Comparison of ENCODE assay signal across 3 cellular contexts in genomic region chr11:87263439-87263838, GRCh38.
TF ChIP-seq lines count a peak whose summit lies in the region.

No MANE protein-coding gene starts in this region.

TF ChIP-seq in HepG2, 621 proteins besides CTCF, POLR2A, EP300 and RAD21:
- TF ChIP-seq CEBPB (IDR thresholded peaks at IDR 0.05; ENCODE audit: borderline replicate concordance, low read depth, low read length) = 0 out of 2 replicates have a peak, but pooled peaks have one; percentile 4
- no peak for TF ChIP-seq ARHGAP35 (CRISPR knock-in tag; IDR thresholded peaks at IDR 0.05; ENCODE audit: borderline replicate concordance)

TF ChIP-seq in K562, 482 proteins besides CTCF, POLR2A, EP300 and RAD21:
- TF ChIP-seq MECOM (CRISPR knock-in tag; IDR thresholded peaks at IDR 0.05) (no peak), CEBPG (CRISPR knock-in tag; IDR thresholded peaks at IDR 0.05) (no peak), CEBPG (tag; conservative IDR thresholded peaks at IDR 0.05 in 1 of 2, IDR thresholded peaks at IDR 0.05 in 1 of 2) (peak; percentile 20 to 46; a peak in 2 of 4 replicates), SMAD1 (IDR thresholded peaks at IDR 0.05; ENCODE audit: low read depth, low read length, partially characterized antibody) (no peak), PHB2 (IDR thresholded peaks at IDR 0.05; ENCODE audit: low read depth) (no peak), HDAC8 (tag; IDR thresholded peaks at IDR 0.05) (no peak), FOXM1 (IDR thresholded peaks at IDR 0.05; ENCODE audit: low read depth) (no peak), FOXM1 (CRISPR knock-in tag; IDR thresholded peaks at IDR 0.05; ENCODE audit: low read depth) (no peak), CEBPB (tag; IDR thresholded peaks at IDR 0.05) (peak; percentile 64)

TF ChIP-seq in neural cell, 6 proteins besides CTCF, POLR2A, EP300 and RAD21:
- TF ChIP-seq SMC3 (conservative IDR thresholded peaks at IDR 0.05; ENCODE audit: poor library complexity) (no peak), POLR2AphosphoS5 (IDR thresholded peaks at IDR 0.05) (no peak), MXI1 (conservative IDR thresholded peaks at IDR 0.05; ENCODE audit: poor library complexity, severe bottlenecking) (no peak), TAF1 (IDR thresholded peaks at IDR 0.05; ENCODE audit: low read depth) (no peak), EZH2 (IDR thresholded peaks at IDR 0.05; ENCODE audit: borderline replicate concordance, insufficient read depth, low read length, poor library complexity, severe bottlenecking) (no peak)
- TF ChIP-seq, protein P1, sequence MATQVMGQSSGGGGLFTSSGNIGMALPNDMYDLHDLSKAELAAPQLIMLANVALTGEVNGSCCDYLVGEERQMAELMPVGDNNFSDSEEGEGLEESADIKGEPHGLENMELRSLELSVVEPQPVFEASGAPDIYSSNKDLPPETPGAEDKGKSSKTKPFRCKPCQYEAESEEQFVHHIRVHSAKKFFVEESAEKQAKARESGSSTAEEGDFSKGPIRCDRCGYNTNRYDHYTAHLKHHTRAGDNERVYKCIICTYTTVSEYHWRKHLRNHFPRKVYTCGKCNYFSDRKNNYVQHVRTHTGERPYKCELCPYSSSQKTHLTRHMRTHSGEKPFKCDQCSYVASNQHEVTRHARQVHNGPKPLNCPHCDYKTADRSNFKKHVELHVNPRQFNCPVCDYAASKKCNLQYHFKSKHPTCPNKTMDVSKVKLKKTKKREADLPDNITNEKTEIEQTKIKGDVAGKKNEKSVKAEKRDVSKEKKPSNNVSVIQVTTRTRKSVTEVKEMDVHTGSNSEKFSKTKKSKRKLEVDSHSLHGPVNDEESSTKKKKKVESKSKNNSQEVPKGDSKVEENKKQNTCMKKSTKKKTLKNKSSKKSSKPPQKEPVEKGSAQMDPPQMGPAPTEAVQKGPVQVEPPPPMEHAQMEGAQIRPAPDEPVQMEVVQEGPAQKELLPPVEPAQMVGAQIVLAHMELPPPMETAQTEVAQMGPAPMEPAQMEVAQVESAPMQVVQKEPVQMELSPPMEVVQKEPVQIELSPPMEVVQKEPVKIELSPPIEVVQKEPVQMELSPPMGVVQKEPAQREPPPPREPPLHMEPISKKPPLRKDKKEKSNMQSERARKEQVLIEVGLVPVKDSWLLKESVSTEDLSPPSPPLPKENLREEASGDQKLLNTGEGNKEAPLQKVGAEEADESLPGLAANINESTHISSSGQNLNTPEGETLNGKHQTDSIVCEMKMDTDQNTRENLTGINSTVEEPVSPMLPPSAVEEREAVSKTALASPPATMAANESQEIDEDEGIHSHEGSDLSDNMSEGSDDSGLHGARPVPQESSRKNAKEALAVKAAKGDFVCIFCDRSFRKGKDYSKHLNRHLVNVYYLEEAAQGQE (IDR thresholded peaks at IDR 0.05; ENCODE audit: borderline replicate concordance) = no peak
